In the genomic region with DNA sequence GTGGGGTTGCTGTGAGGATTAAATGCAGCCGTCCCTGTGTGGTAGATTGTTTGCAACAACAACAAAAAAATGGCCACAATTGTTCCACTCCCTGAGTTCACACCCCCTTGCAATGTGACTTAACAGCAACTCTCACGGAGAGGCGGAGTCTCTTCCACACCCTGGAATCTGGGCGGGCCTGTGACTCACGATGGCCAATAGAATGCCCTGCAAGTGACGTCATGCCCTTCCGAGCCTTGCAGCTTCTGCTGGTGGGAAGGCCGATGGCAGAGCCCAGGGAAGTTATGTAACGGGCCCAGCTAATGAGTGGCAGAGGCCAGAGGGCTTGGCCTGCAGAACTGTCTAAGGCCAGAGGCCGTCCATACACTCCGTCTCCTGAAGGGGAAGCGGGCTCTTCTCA, we compare ENCODE assay signal across 1 cellular context.
TF ChIP-seq lines count a peak whose summit lies in the region.

No MANE protein-coding gene starts in this region.

TF ChIP-seq in HepG2, 621 proteins besides CTCF, POLR2A, EP300 and RAD21 (continued from another document and continues in another):
- TF ChIP-seq ZBTB7A (CRISPR knock-in tag; IDR thresholded peaks at IDR 0.05) (no peak), CHD4 (IDR thresholded peaks at IDR 0.05; ENCODE audit: borderline replicate concordance, low read length) (no peak), PLRG1 (conservative IDR thresholded peaks at IDR 0.05) (no peak), PHF5A (CRISPR knock-in tag; IDR thresholded peaks at IDR 0.05; ENCODE audit: low read depth, unreplicated experiment) (no peak), ZNF652 (CRISPR knock-in tag; IDR thresholded peaks at IDR 0.05; ENCODE audit: borderline replicate concordance, low read depth) (no peak), ZKSCAN8 (CRISPR knock-in tag; IDR thresholded peaks at IDR 0.05; ENCODE audit: borderline replicate concordance) (no peak), ZMAT5 (CRISPR knock-in tag; IDR thresholded peaks at IDR 0.05; ENCODE audit: borderline replicate concordance, low read depth) (no peak), GABPA (IDR thresholded peaks at IDR 0.05; ENCODE audit: low read depth, low read length) (no peak), GABPA (CRISPR knock-in tag; IDR thresholded peaks at IDR 0.05; ENCODE audit: low read depth) (no peak), PAWR (CRISPR knock-in tag; IDR thresholded peaks at IDR 0.05; ENCODE audit: borderline replicate concordance) (no peak), GPBP1L1 (CRISPR knock-in tag; IDR thresholded peaks at IDR 0.05) (no peak), ZNF234 (CRISPR knock-in tag; conservative IDR thresholded peaks at IDR 0.05) (no peak), TAF15 (IDR thresholded peaks at IDR 0.05; ENCODE audit: low read depth, low read length, poor library complexity, severe bottlenecking) (no peak), ZNF343 (CRISPR knock-in tag; IDR thresholded peaks at IDR 0.05) (peak; percentile 51; the same call in 1 of the 2 replicates), SATB2 (CRISPR knock-in tag; IDR thresholded peaks at IDR 0.05) (no peak), PRPF4 (IDR thresholded peaks at IDR 0.05; ENCODE audit: low read depth, low read length, poor library complexity, severe bottlenecking) (no peak), BCL3 (CRISPR knock-in tag; IDR thresholded peaks at IDR 0.05) (no peak), ZNF619 (CRISPR knock-in tag; IDR thresholded peaks at IDR 0.05) (no peak), SMC3 (IDR thresholded peaks at IDR 0.05; ENCODE audit: low read length) (no peak), NFE2 (CRISPR knock-in tag; IDR thresholded peaks at IDR 0.05) (no peak), ARID5B (CRISPR knock-in tag; IDR thresholded peaks at IDR 0.05) (peak; percentile 72), ZBTB37 (CRISPR knock-in tag; IDR thresholded peaks at IDR 0.05) (no peak), MED1 (CRISPR knock-in tag; IDR thresholded peaks at IDR 0.05) (no peak; the same call in 1 of the 2 replicates), NR2C2 (CRISPR knock-in tag; IDR thresholded peaks at IDR 0.05; ENCODE audit: borderline replicate concordance) (0 out of 2 replicates have a peak, but pooled peaks have one; percentile 26), ZNF138 (CRISPR knock-in tag; IDR thresholded peaks at IDR 0.05; ENCODE audit: low read depth) (no peak), ZBTB3 (CRISPR knock-in tag; IDR thresholded peaks at IDR 0.05; ENCODE audit: borderline replicate concordance, low read depth) (no peak), ZNF674 (CRISPR knock-in tag; IDR thresholded peaks at IDR 0.05; ENCODE audit: low read depth) (no peak), GATA4 (IDR thresholded peaks at IDR 0.05; ENCODE audit: borderline replicate concordance, low read depth) (no peak), ZNF205 (CRISPR knock-in tag; IDR thresholded peaks at IDR 0.05) (no peak), NCOR1 (IDR thresholded peaks at IDR 0.05; ENCODE audit: borderline replicate concordance, low read length) (no peak), ELF1 (CRISPR knock-in tag; IDR thresholded peaks at IDR 0.05) (no peak; the same call in 1 of the 2 replicates), EEA1 (CRISPR knock-in tag; IDR thresholded peaks at IDR 0.05; ENCODE audit: borderline replicate concordance) (no peak)
- TF ChIP-seq, protein P1, sequence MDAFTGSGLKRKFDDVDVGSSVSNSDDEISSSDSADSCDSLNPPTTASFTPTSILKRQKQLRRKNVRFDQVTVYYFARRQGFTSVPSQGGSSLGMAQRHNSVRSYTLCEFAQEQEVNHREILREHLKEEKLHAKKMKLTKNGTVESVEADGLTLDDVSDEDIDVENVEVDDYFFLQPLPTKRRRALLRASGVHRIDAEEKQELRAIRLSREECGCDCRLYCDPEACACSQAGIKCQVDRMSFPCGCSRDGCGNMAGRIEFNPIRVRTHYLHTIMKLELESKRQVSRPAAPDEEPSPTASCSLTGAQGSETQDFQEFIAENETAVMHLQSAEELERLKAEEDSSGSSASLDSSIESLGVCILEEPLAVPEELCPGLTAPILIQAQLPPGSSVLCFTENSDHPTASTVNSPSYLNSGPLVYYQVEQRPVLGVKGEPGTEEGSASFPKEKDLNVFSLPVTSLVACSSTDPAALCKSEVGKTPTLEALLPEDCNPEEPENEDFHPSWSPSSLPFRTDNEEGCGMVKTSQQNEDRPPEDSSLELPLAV (CRISPR knock-in tag; conservative IDR thresholded peaks at IDR 0.05; ENCODE audit: low read depth) = no peak
- TF ChIP-seq, protein P2, sequence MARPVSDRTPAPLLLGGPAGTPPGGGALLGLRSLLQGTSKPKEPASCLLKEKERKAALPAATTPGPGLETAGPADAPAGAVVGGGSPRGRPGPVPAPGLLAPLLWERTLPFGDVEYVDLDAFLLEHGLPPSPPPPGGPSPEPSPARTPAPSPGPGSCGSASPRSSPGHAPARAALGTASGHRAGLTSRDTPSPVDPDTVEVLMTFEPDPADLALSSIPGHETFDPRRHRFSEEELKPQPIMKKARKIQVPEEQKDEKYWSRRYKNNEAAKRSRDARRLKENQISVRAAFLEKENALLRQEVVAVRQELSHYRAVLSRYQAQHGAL (CRISPR knock-in tag; IDR thresholded peaks at IDR 0.05; ENCODE audit: not compliant biosample characterization) = no peak
- TF ChIP-seq, protein P3, sequence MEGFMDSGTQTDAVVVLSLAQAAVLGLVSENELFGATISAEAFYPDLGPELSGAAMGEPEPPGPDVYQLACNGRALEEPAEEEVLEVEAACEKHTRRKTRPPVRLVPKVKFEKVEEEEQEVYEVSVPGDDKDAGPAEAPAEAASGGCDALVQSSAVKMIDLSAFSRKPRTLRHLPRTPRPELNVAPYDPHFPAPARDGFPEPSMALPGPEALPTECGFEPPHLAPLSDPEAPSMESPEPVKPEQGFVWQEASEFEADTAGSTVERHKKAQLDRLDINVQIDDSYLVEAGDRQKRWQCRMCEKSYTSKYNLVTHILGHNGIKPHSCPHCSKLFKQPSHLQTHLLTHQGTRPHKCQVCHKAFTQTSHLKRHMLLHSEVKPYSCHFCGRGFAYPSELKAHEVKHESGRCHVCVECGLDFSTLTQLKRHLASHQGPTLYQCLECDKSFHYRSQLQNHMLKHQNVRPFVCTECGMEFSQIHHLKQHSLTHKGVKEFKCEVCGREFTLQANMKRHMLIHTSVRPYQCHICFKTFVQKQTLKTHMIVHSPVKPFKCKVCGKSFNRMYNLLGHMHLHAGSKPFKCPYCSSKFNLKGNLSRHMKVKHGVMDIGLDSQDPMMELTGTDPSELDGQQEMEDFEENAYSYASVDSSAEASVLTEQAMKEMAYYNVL (CRISPR knock-in tag; IDR thresholded peaks at IDR 0.05; ENCODE audit: borderline replicate concordance) = no peak; the same call in 1 of the 2 replicates
- TF ChIP-seq, protein P4, sequence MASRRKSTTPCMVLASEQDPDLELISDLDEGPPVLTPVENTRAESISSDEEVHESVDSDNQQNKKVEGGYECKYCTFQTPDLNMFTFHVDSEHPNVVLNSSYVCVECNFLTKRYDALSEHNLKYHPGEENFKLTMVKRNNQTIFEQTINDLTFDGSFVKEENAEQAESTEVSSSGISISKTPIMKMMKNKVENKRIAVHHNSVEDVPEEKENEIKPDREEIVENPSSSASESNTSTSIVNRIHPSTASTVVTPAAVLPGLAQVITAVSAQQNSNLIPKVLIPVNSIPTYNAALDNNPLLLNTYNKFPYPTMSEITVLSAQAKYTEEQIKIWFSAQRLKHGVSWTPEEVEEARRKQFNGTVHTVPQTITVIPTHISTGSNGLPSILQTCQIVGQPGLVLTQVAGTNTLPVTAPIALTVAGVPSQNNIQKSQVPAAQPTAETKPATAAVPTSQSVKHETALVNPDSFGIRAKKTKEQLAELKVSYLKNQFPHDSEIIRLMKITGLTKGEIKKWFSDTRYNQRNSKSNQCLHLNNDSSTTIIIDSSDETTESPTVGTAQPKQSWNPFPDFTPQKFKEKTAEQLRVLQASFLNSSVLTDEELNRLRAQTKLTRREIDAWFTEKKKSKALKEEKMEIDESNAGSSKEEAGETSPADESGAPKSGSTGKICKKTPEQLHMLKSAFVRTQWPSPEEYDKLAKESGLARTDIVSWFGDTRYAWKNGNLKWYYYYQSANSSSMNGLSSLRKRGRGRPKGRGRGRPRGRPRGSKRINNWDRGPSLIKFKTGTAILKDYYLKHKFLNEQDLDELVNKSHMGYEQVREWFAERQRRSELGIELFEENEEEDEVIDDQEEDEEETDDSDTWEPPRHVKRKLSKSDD (CRISPR knock-in tag; IDR thresholded peaks at IDR 0.05; ENCODE audit: low read depth) = no peak
- TF ChIP-seq, protein P5, sequence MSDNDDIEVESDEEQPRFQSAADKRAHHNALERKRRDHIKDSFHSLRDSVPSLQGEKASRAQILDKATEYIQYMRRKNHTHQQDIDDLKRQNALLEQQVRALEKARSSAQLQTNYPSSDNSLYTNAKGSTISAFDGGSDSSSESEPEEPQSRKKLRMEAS (IDR thresholded peaks at IDR 0.05) = peak; percentile 32; the same call in 1 of the 2 replicates
- TF ChIP-seq, protein P6, sequence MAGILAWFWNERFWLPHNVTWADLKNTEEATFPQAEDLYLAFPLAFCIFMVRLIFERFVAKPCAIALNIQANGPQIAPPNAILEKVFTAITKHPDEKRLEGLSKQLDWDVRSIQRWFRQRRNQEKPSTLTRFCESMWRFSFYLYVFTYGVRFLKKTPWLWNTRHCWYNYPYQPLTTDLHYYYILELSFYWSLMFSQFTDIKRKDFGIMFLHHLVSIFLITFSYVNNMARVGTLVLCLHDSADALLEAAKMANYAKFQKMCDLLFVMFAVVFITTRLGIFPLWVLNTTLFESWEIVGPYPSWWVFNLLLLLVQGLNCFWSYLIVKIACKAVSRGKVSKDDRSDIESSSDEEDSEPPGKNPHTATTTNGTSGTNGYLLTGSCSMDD (CRISPR knock-in tag; IDR thresholded peaks at IDR 0.05) = no peak
